ENCODE assay signal across 23 cellular contexts in genomic region chr20:57405236-57406016, GRCh38. TPM values are rescaled to one million over a fixed set of nuclear protein-coding genes. Genes with fewer than 3 reads are reported as not detected.
DNase-seq lines count a peak whose midpoint lies in the region; ATAC-seq, FAIRE-seq and TF ChIP-seq lines count a peak whose summit lies in the region.
"Had no signal": no experiment of that assay in that cellular context is flagged by ENCODE, and none has a peak within 500 bp of the region (broad histone marks: within the 10 kb centered on the region; RNA-seq: fewer than 3 reads in every experiment).

No MANE protein-coding gene starts in this region.

- intact Hi-C loops in left cardiac atrium (cut with DNase I) = no loop called here

- no peaks in the 10 kb centered on the region for H3K9me3 ChIP-seq in neutrophil
- H3K9me3 ChIP-seq: breast epithelium, MG63, stomach, transverse colon had no signal

- no peak overlapping the region for H3K4me3 Mint-ChIP-seq in T-helper 2 cell treated with Interferon-gamma antibody and Interleukin-4, amounts not matched to agents 5 μg/mL and 100 μg/mL, for 36 hours
- H3K4me3 Mint-ChIP-seq: activated CD4-positive, alpha-beta T cell treated with anti-CD3 and anti-CD28 coated beads for 36 hours; activated CD8-positive, alpha-beta memory T cell treated with anti-CD3 and anti-CD28 coated beads, Interleukin-2, amount 10 ng/mL, durations not matched to agents 7 days and 5 days had no signal

- peaks cover 58% of the 10 kb centered on the region for H3K36me3 Mint-ChIP-seq in T-helper 2 cell treated with Interferon-gamma antibody and Interleukin-4, amounts not matched to agents 5 μg/mL and 100 μg/mL, for 36 hours (ENCODE audit: low read depth)

- H3K4me1 ChIP-seq in neutrophil (ENCODE audit: control insufficient read depth in 1 of 2, insufficient read depth in 1 of 2, low read depth in 1 of 2, low read length in 1 of 2) = peaks cover 48 to 51% of the 10 kb centered on the region in 2 experiments
- H3K4me1 ChIP-seq: breast epithelium had no signal

- H3K4me3 ChIP-seq in neutrophil (ENCODE audit: low read depth in 1 of 2, low read length in 1 of 2) = no peak overlapping the region
- H3K4me3 ChIP-seq: breast epithelium, MG63, stomach, transverse colon had no signal

- peaks cover 91% of the 10 kb centered on the region for H3K36me3 ChIP-seq in neutrophil
- H3K36me3 ChIP-seq: breast epithelium had no signal

- ATAC-seq in left cardiac atrium (no peak), GM21423 (IDR thresholded peaks at IDR 0.05; ENCODE audit: unreplicated experiment) (no peak)
- ATAC-seq: activated CD4-positive, alpha-beta T cell treated with anti-CD3 and anti-CD28 coated beads for 36 hours; activated CD8-positive, alpha-beta memory T cell treated with anti-CD3 and anti-CD28 coated beads, Interleukin-2, amount 10 ng/mL, durations not matched to agents 7 days and 5 days had no signal

- no peaks in the 10 kb centered on the region for H3K27me3 ChIP-seq in neutrophil
- H3K27me3 ChIP-seq: breast epithelium, MG63, stomach, transverse colon had no signal

- no peaks in the 10 kb centered on the region for H3K27me3 Mint-ChIP-seq in T-helper 2 cell treated with Interferon-gamma antibody and Interleukin-4, amounts not matched to agents 5 μg/mL and 100 μg/mL, for 36 hours (ENCODE audit: low read depth)
- H3K27me3 Mint-ChIP-seq: activated CD4-positive, alpha-beta T cell treated with anti-CD3 and anti-CD28 coated beads for 36 hours; activated CD8-positive, alpha-beta memory T cell treated with anti-CD3 and anti-CD28 coated beads, Interleukin-2, amount 10 ng/mL, durations not matched to agents 7 days and 5 days had no signal

- no peak for DNase-seq in T-helper 2 cell treated with Interferon-gamma antibody and Interleukin-4, amounts not matched to agents 5 μg/mL and 100 μg/mL, for 36 hours (ENCODE audit: low spot score)
- DNase-seq in T-helper 2 cell = no peak
- DNase-seq in HTR-8/SVneo (ENCODE audit: insufficient read length, low spot score) = no peak
- peak; percentile 10 for DNase-seq in left cardiac atrium
- DNase-seq in HEK293T (ENCODE audit: extremely low spot score) = no peak
- DNase-seq in SHP77 treated with DMSO at 0.1 percent for 48 hours (lab: John Stamatoyannopoulos, UW) = no peak
- DNase-seq: activated CD4-positive, alpha-beta T cell treated with anti-CD3 and anti-CD28 coated beads for 36 hours; activated CD8-positive, alpha-beta memory T cell treated with anti-CD3 and anti-CD28 coated beads, Interleukin-2, amount 10 ng/mL, durations not matched to agents 7 days and 5 days; amniotic stem cell; COR-L47; MG63; NCI-H1417; NCI-H446; SHP77; stimulated activated CD4-positive, alpha-beta T cell treated with anti-CD3 and anti-CD28 coated beads, Interleukin-12 subunit alpha, Interleukin-12 subunit beta, amount 100 ng/mL, for 4 hours; stomach; transverse colon had no signal

- FAIRE-seq in HTR-8/SVneo (lab: Jason Lieb, UNC) = peak; percentile 60
- FAIRE-seq: endometrium, H1 had no signal

- no peak for TF ChIP-seq CTCF in neutrophil (IDR thresholded peaks at IDR 0.05)

- no peaks in the 10 kb centered on the region for H3K9me3 Mint-ChIP-seq in T-helper 2 cell treated with Interferon-gamma antibody and Interleukin-4, amounts not matched to agents 5 μg/mL and 100 μg/mL, for 36 hours

- H3K27ac ChIP-seq in neutrophil = peak overlapping the region; percentile 23
- H3K27ac ChIP-seq: 22Rv1, breast epithelium had no signal

- POLR2A ChIA-PET in HEK293T (lab: Yijun Ruan, JAX) = no interaction called here

- CTCF ChIA-PET in HEK293T (lab: Yijun Ruan, JAX) = no interaction called here

- H3K27ac Mint-ChIP-seq in T-helper 2 cell treated with Interferon-gamma antibody and Interleukin-4, amounts not matched to agents 5 μg/mL and 100 μg/mL, for 36 hours = peak overlapping the region; percentile 45
- H3K27ac Mint-ChIP-seq: activated CD4-positive, alpha-beta T cell treated with anti-CD3 and anti-CD28 coated beads for 36 hours; activated CD8-positive, alpha-beta memory T cell treated with anti-CD3 and anti-CD28 coated beads, Interleukin-2, amount 10 ng/mL, durations not matched to agents 7 days and 5 days had no signal

- H3K4me1 Mint-ChIP-seq in T-helper 2 cell treated with Interferon-gamma antibody and Interleukin-4, amounts not matched to agents 5 μg/mL and 100 μg/mL, for 36 hours (ENCODE audit: low read depth) = peaks cover 14% of the 10 kb centered on the region

TF ChIP-seq in HEK293T, 16 proteins besides CTCF, POLR2A, EP300 and RAD21:
- TF ChIP-seq, protein P1, sequence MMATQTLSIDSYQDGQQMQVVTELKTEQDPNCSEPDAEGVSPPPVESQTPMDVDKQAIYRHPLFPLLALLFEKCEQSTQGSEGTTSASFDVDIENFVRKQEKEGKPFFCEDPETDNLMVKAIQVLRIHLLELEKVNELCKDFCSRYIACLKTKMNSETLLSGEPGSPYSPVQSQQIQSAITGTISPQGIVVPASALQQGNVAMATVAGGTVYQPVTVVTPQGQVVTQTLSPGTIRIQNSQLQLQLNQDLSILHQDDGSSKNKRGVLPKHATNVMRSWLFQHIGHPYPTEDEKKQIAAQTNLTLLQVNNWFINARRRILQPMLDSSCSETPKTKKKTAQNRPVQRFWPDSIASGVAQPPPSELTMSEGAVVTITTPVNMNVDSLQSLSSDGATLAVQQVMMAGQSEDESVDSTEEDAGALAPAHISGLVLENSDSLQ (IDR thresholded peaks at IDR 0.05) = no peak
- TF ChIP-seq ARNT (IDR thresholded peaks at IDR 0.05) = no peak
- no peak for TF ChIP-seq SUZ12 (IDR thresholded peaks at IDR 0.05)
- TF ChIP-seq ELF4 (IDR thresholded peaks at IDR 0.05) = no peak
- no peak for TF ChIP-seq SP1 (IDR thresholded peaks at IDR 0.05)
- no peak for TF ChIP-seq BHLHE40 (IDR thresholded peaks at IDR 0.05; ENCODE audit: borderline replicate concordance)
- TF ChIP-seq ZNF384 (IDR thresholded peaks at IDR 0.05) = no peak
- no peak for TF ChIP-seq HDGF (IDR thresholded peaks at IDR 0.05; ENCODE audit: borderline replicate concordance)
- no peak for TF ChIP-seq CTBP1 (IDR thresholded peaks at IDR 0.05; ENCODE audit: borderline replicate concordance)
- no peak for TF ChIP-seq FOXK2 (IDR thresholded peaks at IDR 0.05)
- no peak for TF ChIP-seq LEF1 (IDR thresholded peaks at IDR 0.05; ENCODE audit: borderline replicate concordance)
- TF ChIP-seq FOXM1 (IDR thresholded peaks at IDR 0.05; ENCODE audit: borderline replicate concordance) = no peak
- TF ChIP-seq TARDBP (IDR thresholded peaks at IDR 0.05) = no peak
- no peak for TF ChIP-seq L3MBTL2 (conservative IDR thresholded peaks at IDR 0.05)
- no peak for TF ChIP-seq FOXA1 (IDR thresholded peaks at IDR 0.05)
- no peak for TF ChIP-seq NFRKB (IDR thresholded peaks at IDR 0.05)

RNA-seq across cellular contexts. Expression of gene RBM38, which starts 14.2 kb away (rescaled TPM):
- 100 to 1,000 TPM in 1 of 2 donors, 10 to 100 TPM in 1; 78.6 to 101 TPM for total RNA-seq in left cardiac atrium

RNA-seq across cellular contexts. Expression of gene RAE1, which starts 54.4 kb away (rescaled TPM):
- 10 to 100 TPM; 14.3 to 14.5 TPM for total RNA-seq in left cardiac atrium
